ENCODE assay signal across 20 cellular contexts in the genomic region with DNA sequence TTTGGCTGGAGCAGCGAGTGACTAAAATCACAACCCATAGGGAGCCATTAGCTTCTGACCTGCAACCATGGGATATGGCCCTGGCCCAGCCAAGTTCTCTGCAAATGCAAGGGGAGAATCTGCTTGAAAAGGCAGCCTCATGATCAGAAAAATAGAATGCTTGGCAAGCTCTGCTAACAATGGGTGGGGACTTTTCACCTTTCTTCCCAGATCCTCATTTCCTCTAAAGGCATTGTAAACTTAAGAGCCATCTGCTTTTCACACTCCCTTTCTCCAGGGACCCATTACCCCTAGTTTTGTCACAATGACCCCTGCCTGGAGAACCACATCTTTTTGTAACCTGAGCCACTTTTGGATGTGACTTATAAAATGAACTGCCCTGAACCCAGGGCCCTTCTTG.
A peak's percentile ranks its signal among the peaks of the same experiment; 100 is the strongest.
DNase-seq lines count a peak whose midpoint lies in the region; ATAC-seq, FAIRE-seq and TF ChIP-seq lines count a peak whose summit lies in the region.
"Had no signal": no experiment of that assay in that cellular context is flagged by ENCODE, and none has a peak within 500 bp of the region (broad histone marks: within the 10 kb centered on the region; RNA-seq: fewer than 3 reads in every experiment).

No MANE protein-coding gene starts in this region.

- no peaks in the 10 kb centered on the region; a peak in 1 of 4 replicates for H3K36me3 ChIP-seq in GM12878 (ENCODE audit: control insufficient read depth in 2 of 2, insufficient read depth in 2 of 2, low read length in 1 of 2)
- H3K36me3 ChIP-seq: breast epithelium had no signal

- H3K27ac Mint-ChIP-seq in stimulated activated naive B cell treated with anti-CD40 and anti-IgM and Interleukin-4, amounts not matched to agents 10 μg/mL and 1 μg/mL and 100 μg/mL, for 72 hours, result peak overlapping the region; percentile 69
- no peak overlapping the region for H3K27ac Mint-ChIP-seq in T-cell
- H3K27ac Mint-ChIP-seq: activated CD4-positive, alpha-beta T cell treated with anti-CD3 and anti-CD28 coated beads for 36 hours; memory B cell had no signal

- H3K27me3 ChIP-seq in GM12878 (replicated peaks in 1 of 2; ENCODE audit: control insufficient read depth in 2 of 2, insufficient read depth in 2 of 2, low read length in 1 of 2), result no peaks in the 10 kb centered on the region
- H3K27me3 ChIP-seq: breast epithelium had no signal

- SMC1A ChIA-PET in GM12878 (lab: Charles Lee; ENCODE audit: uncharacterized antibody, unreplicated experiment), result interaction anchor here (0.9 to 1.2 kb wide), 5 partner anchors 14 to 101 kb away, joined by 3 to 4 read pairs (median 3); no protein-coding TSS in a partner anchor

- in situ Hi-C loops in GM12878 (cut with MboI), result no loop called here

- no peak overlapping the region for H2AFZ ChIP-seq in GM12878 (ENCODE audit: control insufficient read depth, low read depth, low read length)
- H2AFZ ChIP-seq: PC-9 had no signal

- FAIRE-seq in GM18507 (lab: Jason Lieb, UNC) (peak; percentile 68), GM12878 (lab: Jason Lieb, UNC) (no peak)
- FAIRE-seq: colon, D721Med had no signal

- 88% methylated on average over 1 of the region's 1 CpG for WGBS in GM12878 (ENCODE audit: insufficient coverage, insufficient replicate concordance, low lambda C conversion rate, missing lambda C conversion rate)

- RAD21 ChIA-PET in GM12878 (lab: Charles Lee; ENCODE audit: unreplicated experiment), result interaction anchor here (1.0 to 1.2 kb wide), 2 partner anchors 33 to 70 kb away, joined by 3 to 5 read pairs; no protein-coding TSS in a partner anchor

- H3K27ac ChIP-seq in GM12878 (ENCODE audit: control insufficient read depth, insufficient read depth), result no peak overlapping the region
- H3K27ac ChIP-seq: breast epithelium, C4-2B, PC-9 had no signal

- no peak overlapping the region for H3K4me2 ChIP-seq in GM12878 (ENCODE audit: control insufficient read depth, insufficient read depth)
- H3K4me2 ChIP-seq: PC-9 had no signal

- H3K4me3 Mint-ChIP-seq in stimulated activated naive B cell treated with anti-CD40 and anti-IgM and Interleukin-4, amounts not matched to agents 10 μg/mL and 1 μg/mL and 100 μg/mL, for 72 hours, result peak overlapping the region in 1 of 2 donors; percentile 36
- no peak overlapping the region for H3K4me3 Mint-ChIP-seq in T-cell
- H3K4me3 Mint-ChIP-seq: activated CD4-positive, alpha-beta T cell treated with anti-CD3 and anti-CD28 coated beads for 36 hours; memory B cell had no signal

- peaks cover 20 to 55% of the 10 kb centered on the region in 2 donors for H3K36me3 Mint-ChIP-seq in stimulated activated naive B cell treated with anti-CD40 and anti-IgM and Interleukin-4, amounts not matched to agents 10 μg/mL and 1 μg/mL and 100 μg/mL, for 72 hours
- H3K36me3 Mint-ChIP-seq in T-cell, result no peaks in the 10 kb centered on the region

- no peak overlapping the region for H3K4me3 ChIP-seq in GM12878
- H3K4me3 ChIP-seq: breast epithelium, PC-9 had no signal

- peak; percentile 39 for ATAC-seq in HG03378 (IDR thresholded peaks at IDR 0.05; ENCODE audit: unreplicated experiment)
- ATAC-seq in GM12878, result peak; percentile 71
- peak; percentile 36 to 53 for ATAC-seq in stimulated activated naive B cell treated with anti-CD40 and anti-IgM and Interleukin-4, amounts not matched to agents 10 μg/mL and 1 μg/mL and 100 μg/mL, for 72 hours (replicated peaks)
- ATAC-seq in T-cell (replicated peaks in 1 of 4), result no peak
- no peak for ATAC-seq in GM21786 (IDR thresholded peaks at IDR 0.05; ENCODE audit: unreplicated experiment)
- ATAC-seq: activated CD4-positive, alpha-beta T cell treated with anti-CD3 and anti-CD28 coated beads for 36 hours had no signal

- H3K4me1 ChIP-seq in GM12878 (ENCODE audit: control insufficient read depth, insufficient read depth, low read length), result peaks cover 6% of the 10 kb centered on the region
- H3K4me1 ChIP-seq: breast epithelium had no signal

- DNase-seq in GM18507 (ENCODE audit: extremely low spot score, insufficient read length, low read depth), result no peak
- peak; percentile 23 for DNase-seq in GM12878 (ENCODE audit: low read depth, low spot score)
- DNase-seq in stimulated activated naive B cell treated with anti-CD40 and anti-IgM and Interleukin-4, amounts not matched to agents 10 μg/mL and 1 μg/mL and 100 μg/mL, for 72 hours, result no peak
- DNase-seq in T-cell, result no peak
- DNase-seq in NCI-H2196 treated with DMSO at 0.1 percent for 48 hours (lab: John Stamatoyannopoulos, UW; ENCODE audit: unreplicated experiment), result no peak
- DNase-seq: activated CD4-positive, alpha-beta T cell treated with anti-CD3 and anti-CD28 coated beads for 36 hours; activated naive CD4-positive, alpha-beta T cell treated with Interleukin-2 at 50 U/mL for 16 hours; activated T-cell treated with anti-CD3 and anti-CD28 coated beads, Interleukin-2, amount 50 U/mL, for 48 hours; naive B cell; PC-9; stimulated activated CD4-positive, alpha-beta T cell treated with anti-CD3 and anti-CD28 coated beads, Interleukin-12 subunit alpha, Interleukin-12 subunit beta, amount 100 ng/mL, for 4 hours; stimulated activated CD4-positive, alpha-beta T cell treated with anti-CD3 and anti-CD28 coated beads, Interleukin-4, amount 100 ng/mL, for 4 hours; T-helper 1 cell had no signal

- no peaks in the 10 kb centered on the region for H3K27me3 Mint-ChIP-seq in stimulated activated naive B cell treated with anti-CD40 and anti-IgM and Interleukin-4, amounts not matched to agents 10 μg/mL and 1 μg/mL and 100 μg/mL, for 72 hours
- H3K27me3 Mint-ChIP-seq in T-cell, result no peaks in the 10 kb centered on the region
- H3K27me3 Mint-ChIP-seq: activated CD4-positive, alpha-beta T cell treated with anti-CD3 and anti-CD28 coated beads for 36 hours; memory B cell; naive B cell had no signal

- CTCF ChIA-PET in GM12878 (lab: Yijun Ruan, JAX), result interaction anchor here (1.1 to 1.5 kb wide), 2 partner anchors 32 to 102 kb away, joined by 3 to 4 read pairs; no protein-coding TSS in a partner anchor
- CTCF ChIA-PET in T-cell (lab: Charles Lee), result no interaction called here

- H3K9ac ChIP-seq in GM12878 (ENCODE audit: control insufficient read depth, insufficient read depth, low read length), result no peak overlapping the region

- no peaks in the 10 kb centered on the region for H3K79me2 ChIP-seq in GM12878 (ENCODE audit: control insufficient read depth, insufficient read depth, low read length)

- TF ChIP-seq EP300 in GM12878 (IDR thresholded peaks at IDR 0.05; ENCODE audit: borderline replicate concordance in 1 of 2, control insufficient read depth in 1 of 2, low read depth in 2 of 2, low read length in 2 of 2), result peak in 1 of 2 experiments; percentile 14; a peak in 1 of 4 replicates

- BruUV-seq in GM12878 (replicated peaks; lab: Mats Ljungman, UMichigan), result no TSS peak

- TF ChIP-seq POLR2A in GM12878 (IDR thresholded peaks at IDR 0.05; ENCODE audit: low read depth, low read length), result no peak

- no peaks in the 10 kb centered on the region for H4K20me1 ChIP-seq in GM12878 (ENCODE audit: control insufficient read depth, insufficient read depth)

- POLR2A ChIA-PET in GM12878 (lab: Charles Lee) (no interaction called here), T-cell (lab: Charles Lee) (no interaction called here)

- no peak for TF ChIP-seq CTCF in GM12878 (IDR thresholded peaks at IDR 0.05 in 2 of 3, conservative IDR thresholded peaks at IDR 0.05 in 1 of 3; ENCODE audit: control insufficient read depth in 2 of 3, extremely low read depth in 1 of 3, insufficient read depth in 1 of 3, low read depth in 3 of 3, low read length in 3 of 3)

- intact Hi-C loops in GM12878 (cut with micrococcal nuclease; ENCODE audit: unreplicated experiment), result loop anchor here (2.0 to 5.0 kb wide), 3 partner anchors 68 to 164 kb away; a partner anchor contains a TSS

- TF ChIP-seq RAD21 in GM12878 (IDR thresholded peaks at IDR 0.05; ENCODE audit: insufficient read depth, low read depth, low read length), result no peak

- H3K9me3 ChIP-seq in GM12878 (replicated peaks; ENCODE audit: control insufficient read depth, insufficient read depth, low read length), result no peaks in the 10 kb centered on the region; the same call in 2 of the 3 replicates
- H3K9me3 ChIP-seq: breast epithelium had no signal

- peaks cover 34 to 50% of the 10 kb centered on the region in 2 donors for H3K4me1 Mint-ChIP-seq in stimulated activated naive B cell treated with anti-CD40 and anti-IgM and Interleukin-4, amounts not matched to agents 10 μg/mL and 1 μg/mL and 100 μg/mL, for 72 hours
- no peaks in the 10 kb centered on the region for H3K4me1 Mint-ChIP-seq in T-cell
- H3K4me1 Mint-ChIP-seq: activated CD4-positive, alpha-beta T cell treated with anti-CD3 and anti-CD28 coated beads for 36 hours had no signal

- peaks cover 10 to 17% of the 10 kb centered on the region in 2 donors for H3K9me3 Mint-ChIP-seq in stimulated activated naive B cell treated with anti-CD40 and anti-IgM and Interleukin-4, amounts not matched to agents 10 μg/mL and 1 μg/mL and 100 μg/mL, for 72 hours
- peaks cover 0 to 15% (median 0%) of the 10 kb centered on the region in 3 donors for H3K9me3 Mint-ChIP-seq in T-cell

TF ChIP-seq in GM12878, 131 proteins besides CTCF, POLR2A, EP300 and RAD21 (continues in another document):
- 0 out of 2 replicates have a peak, but pooled peaks have one; percentile 47 for TF ChIP-seq DPF2 (IDR thresholded peaks at IDR 0.05)
- no peak for TF ChIP-seq CBX5 (IDR thresholded peaks at IDR 0.05; ENCODE audit: low read depth)
- TF ChIP-seq WRNIP1 (IDR thresholded peaks at IDR 0.05; ENCODE audit: borderline replicate concordance, low read depth, low read length), result no peak
- no peak for TF ChIP-seq ZBED1 (IDR thresholded peaks at IDR 0.05; ENCODE audit: borderline replicate concordance)
- TF ChIP-seq PAX5 (IDR thresholded peaks at IDR 0.05; ENCODE audit: borderline replicate concordance, low read depth, low read length), result no peak
- TF ChIP-seq IKZF1 (conservative IDR thresholded peaks at IDR 0.05), result peak; percentile 79
- TF ChIP-seq, protein P1, sequence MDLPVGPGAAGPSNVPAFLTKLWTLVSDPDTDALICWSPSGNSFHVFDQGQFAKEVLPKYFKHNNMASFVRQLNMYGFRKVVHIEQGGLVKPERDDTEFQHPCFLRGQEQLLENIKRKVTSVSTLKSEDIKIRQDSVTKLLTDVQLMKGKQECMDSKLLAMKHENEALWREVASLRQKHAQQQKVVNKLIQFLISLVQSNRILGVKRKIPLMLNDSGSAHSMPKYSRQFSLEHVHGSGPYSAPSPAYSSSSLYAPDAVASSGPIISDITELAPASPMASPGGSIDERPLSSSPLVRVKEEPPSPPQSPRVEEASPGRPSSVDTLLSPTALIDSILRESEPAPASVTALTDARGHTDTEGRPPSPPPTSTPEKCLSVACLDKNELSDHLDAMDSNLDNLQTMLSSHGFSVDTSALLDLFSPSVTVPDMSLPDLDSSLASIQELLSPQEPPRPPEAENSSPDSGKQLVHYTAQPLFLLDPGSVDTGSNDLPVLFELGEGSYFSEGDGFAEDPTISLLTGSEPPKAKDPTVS (IDR thresholded peaks at IDR 0.05; ENCODE audit: low read depth, low read length), result no peak

Comparison
In these comparisons a context has a peak if more than half of its experiments do, and no peak if none do; other contexts are left out.
1. ATAC-seq: peak in HG03378 (single experiment), GM12878 (single experiment) and stimulated activated naive B cell treated with anti-CD40 and anti-IgM and Interleukin-4, amounts not matched to agents 10 μg/mL and 1 μg/mL and 100 μg/mL, for 72 hours (2 of 2); none in T-cell (0 of 4) and GM21786 (single experiment).